9 cellular contexts compared by ENCODE assay signal in the genomic region with DNA sequence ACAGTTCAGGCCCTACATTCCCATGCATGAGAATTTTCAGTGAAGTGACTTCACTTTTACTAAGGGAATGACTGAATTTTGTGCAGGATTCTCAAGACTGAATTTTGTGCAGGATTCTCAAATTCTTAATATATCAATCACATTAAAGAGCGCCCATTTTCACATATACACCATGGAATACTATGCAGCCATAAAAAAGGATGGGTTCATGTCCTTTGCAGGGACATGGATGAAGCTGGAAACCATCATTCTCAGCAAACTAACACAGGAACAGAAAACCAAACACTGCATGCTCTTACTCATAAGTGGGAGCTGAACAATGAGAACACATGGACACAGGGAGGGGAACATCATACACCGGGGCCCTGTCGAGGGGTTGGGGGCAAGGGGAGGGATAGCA. TPM values are rescaled to one million over a fixed set of nuclear protein-coding genes. Genes with fewer than 3 reads are reported as not detected.
"Had no signal": no experiment of that assay in that cellular context is flagged by ENCODE, and none has a peak within 500 bp of the region (broad histone marks: within the 10 kb centered on the region; RNA-seq: fewer than 3 reads in every experiment).

No MANE protein-coding gene starts in this region.

RNA-seq across cellular contexts. Expression of a gene that starts 31.4 kb away (rescaled TPM):
- total RNA-seq: activated naive CD4-positive, alpha-beta T cell treated with anti-CD3 and anti-CD28 coated beads for 36 hours; activated naive CD4-positive, alpha-beta T cell treated with anti-CD3 and anti-CD28 coated beads, Interleukin-2, amount 50 U/mL, for 72 hours; activated naive CD8-positive, alpha-beta T cell treated with anti-CD3 and anti-CD28 coated beads for 36 hours; activated naive CD8-positive, alpha-beta T cell treated with anti-CD3 and anti-CD28 coated beads, Interleukin-2, amount 10 ng/mL, durations not matched to agents 7 days and 5 days; activated T-cell treated with anti-CD3 and anti-CD28 coated beads, Interleukin-2, amount 50 U/mL, for 4 hours; activated T-helper 1 cell treated with anti-CD3 and anti-CD28 coated beads, Interleukin-12 subunit alpha, Interleukin-12 subunit beta, Interleukin-2, Interleukin-4 antibody, amounts not matched to agents 30 ng/mL and 10 ng/mL and 1 ng/mL, durations not matched to agents 14 hours and 24 hours and 36 hours; activated T-helper 17 cell treated with anti-CD3 and anti-CD28 coated beads, Interleukin-2, amount 50 U/mL, for 72 hours; activated T-helper 2 cell treated with anti-CD3 and anti-CD28 coated beads, Interferon-gamma antibody, Interleukin-2, Interleukin-4, amounts not matched to agents 10 μg/mL and 5 μg/mL and 100 μg/mL, durations not matched to agents 14 hours and 24 hours and 36 hours had no signal

RNA-seq across cellular contexts. Expression of a gene that starts 33.4 kb away (rescaled TPM):
- total RNA-seq: activated naive CD4-positive, alpha-beta T cell treated with anti-CD3 and anti-CD28 coated beads for 36 hours; activated naive CD4-positive, alpha-beta T cell treated with anti-CD3 and anti-CD28 coated beads, Interleukin-2, amount 50 U/mL, for 72 hours; activated naive CD8-positive, alpha-beta T cell treated with anti-CD3 and anti-CD28 coated beads for 36 hours; activated naive CD8-positive, alpha-beta T cell treated with anti-CD3 and anti-CD28 coated beads, Interleukin-2, amount 10 ng/mL, durations not matched to agents 7 days and 5 days; activated T-cell treated with anti-CD3 and anti-CD28 coated beads, Interleukin-2, amount 50 U/mL, for 72 hours; activated T-helper 1 cell treated with anti-CD3 and anti-CD28 coated beads, Interleukin-12 subunit alpha, Interleukin-12 subunit beta, Interleukin-2, Interleukin-4 antibody, amounts not matched to agents 30 ng/mL and 10 ng/mL and 1 ng/mL, durations not matched to agents 14 hours and 24 hours and 36 hours; activated T-helper 17 cell treated with anti-CD3 and anti-CD28 coated beads, Interleukin-2, amount 50 U/mL, for 72 hours; activated T-helper 2 cell treated with anti-CD3 and anti-CD28 coated beads, Interferon-gamma antibody, Interleukin-2, Interleukin-4, amounts not matched to agents 10 μg/mL and 5 μg/mL and 100 μg/mL, durations not matched to agents 14 hours and 24 hours and 36 hours had no signal
